Comparison of ENCODE assay signal across 8 cellular contexts in genomic region chr10:89250814-89251416, GRCh38. TPM values are rescaled to one million over a fixed set of nuclear protein-coding genes. Genes with fewer than 3 reads are reported as not detected.
DNase-seq lines count a peak whose midpoint lies in the region; ATAC-seq and TF ChIP-seq lines count a peak whose summit lies in the region.

No MANE protein-coding gene starts in this region.

- peak overlapping the region; percentile 87 for H2AFZ ChIP-seq in fibroblast of lung (ENCODE audit: low read length)

- no peak for TF ChIP-seq POLR2A in gastrocnemius medialis (IDR thresholded peaks at IDR 0.05)

- no peaks in the 10 kb centered on the region for H3K36me3 ChIP-seq in Panc1 (ENCODE audit: control insufficient read depth, insufficient read depth, low read length)
- H3K36me3 ChIP-seq in fibroblast of lung (ENCODE audit: control insufficient read depth, insufficient read depth, low read length): no peaks in the 10 kb centered on the region
- no peaks in the 10 kb centered on the region for H3K36me3 ChIP-seq in gastrocnemius medialis

- no peaks in the 10 kb centered on the region for H4K20me1 ChIP-seq in fibroblast of lung (ENCODE audit: control insufficient read depth, extremely low read depth, insufficient read depth, low read length)

- no TSS peak for BruUV-seq in Panc1 (replicated peaks; lab: Mats Ljungman, UMichigan)

- POLR2A ChIA-PET in activated CD4-positive, alpha-beta T cell treated with anti-CD3 and anti-CD28 coated beads, Interleukin-2, amount 10 ng/mL, durations not matched to agents 7 days and 5 days (lab: Charles Lee): no interaction called here
- POLR2A ChIA-PET in Panc1 (lab: Charles Lee): interaction anchor here (0.6 kb wide), 1 partner anchor 165 kb away, joined by 3 read pairs; no protein-coding TSS in a partner anchor

- intact Hi-C loops in Panc1 (cut with micrococcal nuclease; ENCODE audit: unreplicated experiment): no loop called here
- intact Hi-C loops in gastrocnemius medialis (cut with DNase I; ENCODE audit: low total_unique reads): loop anchor here (5.0 kb wide), 1 partner anchor 451 kb away; the partner anchor contains the start of gene KIF20B

- in situ Hi-C loops in Panc1 (cut with HindIII; ENCODE audit: low pct_unique_long_range_greater_than_20kb, low sequenced_read_pairs) (no loop called here), gastrocnemius medialis (cut with MboI; ENCODE audit: low sequenced_read_pairs in 4 of 4) (loop anchor here in 1 of 4 donors (10.0 kb wide), 1 partner anchor 304 kb away; no protein-coding TSS in a partner anchor)

- H3K4me3 ChIP-seq in Panc1 (ENCODE audit: low read depth in 2 of 2, low read length in 2 of 2) (peak overlapping the region; percentile 91 to 94), fibroblast of lung (replicated peaks in 1 of 4; ENCODE audit: control extremely low read depth in 1 of 4, insufficient read depth in 1 of 4, low read depth in 3 of 4, low read length in 4 of 4) (peak overlapping the region; percentile 91 to 99 (median 94)), gastrocnemius medialis (peak overlapping the region; percentile 78 to 93 (median 84))

- H3K4me3 Mint-ChIP-seq in activated CD4-positive, alpha-beta T cell treated with anti-CD3 and anti-CD28 coated beads, Interleukin-2, amount 10 ng/mL, durations not matched to agents 7 days and 5 days: peak overlapping the region; percentile 82

- H3K27ac Mint-ChIP-seq in activated CD4-positive, alpha-beta T cell treated with anti-CD3 and anti-CD28 coated beads, Interleukin-2, amount 10 ng/mL, durations not matched to agents 7 days and 5 days: peak overlapping the region; percentile 84

- H3K4me1 ChIP-seq in Panc1 (ENCODE audit: control insufficient read depth, insufficient read depth, low read length) (peaks cover 3% of the 10 kb centered on the region; the same call in 1 of the 2 replicates), fibroblast of lung (ENCODE audit: control insufficient read depth, extremely low read depth, insufficient read depth, low read length) (no peaks in the 10 kb centered on the region), gastrocnemius medialis (peaks cover 0 to 9% of the 10 kb centered on the region in 2 donors)

- CTCF ChIA-PET in activated CD4-positive, alpha-beta T cell treated with anti-CD3 and anti-CD28 coated beads, Interleukin-2, amount 10 ng/mL, durations not matched to agents 7 days and 5 days (lab: Charles Lee): interaction anchor here (0.6 to 1.4 kb wide), 7 partner anchors 9 to 354 kb away, joined by 3 to 7 read pairs (median 4); no protein-coding TSS in a partner anchor
- CTCF ChIA-PET in Panc1 (lab: Charles Lee): interaction anchor here (1.3 kb wide), 1 partner anchor 33 kb away, joined by 3 read pairs; no protein-coding TSS in a partner anchor

- H3K4me1 Mint-ChIP-seq in activated CD4-positive, alpha-beta T cell treated with anti-CD3 and anti-CD28 coated beads, Interleukin-2, amount 10 ng/mL, durations not matched to agents 7 days and 5 days: peaks cover 27% of the 10 kb centered on the region

- peak overlapping the region; percentile 86 for H3K4me2 ChIP-seq in fibroblast of lung (ENCODE audit: extremely low read depth, insufficient read depth, low read length)

- H3K36me3 Mint-ChIP-seq in activated CD4-positive, alpha-beta T cell treated with anti-CD3 and anti-CD28 coated beads, Interleukin-2, amount 10 ng/mL, durations not matched to agents 7 days and 5 days (ENCODE audit: low read depth): peaks cover 20% of the 10 kb centered on the region

- no peak for TF ChIP-seq CTCF in Panc1 (IDR thresholded peaks at IDR 0.05)
- no peak for TF ChIP-seq CTCF in fibroblast of lung (conservative IDR thresholded peaks at IDR 0.05 in 1 of 2, IDR thresholded peaks at IDR 0.05 in 1 of 2; ENCODE audit: low read depth in 1 of 2, low read length in 2 of 2)
- no peak for TF ChIP-seq CTCF in gastrocnemius medialis (IDR thresholded peaks at IDR 0.05 in 4 of 5, conservative IDR thresholded peaks at IDR 0.05 in 1 of 5)

- peaks cover 21% of the 10 kb centered on the region for H3K9me3 Mint-ChIP-seq in activated CD4-positive, alpha-beta T cell treated with anti-CD3 and anti-CD28 coated beads, Interleukin-2, amount 10 ng/mL, durations not matched to agents 7 days and 5 days

- H3K27ac ChIP-seq in Panc1 (ENCODE audit: low read length) (peak overlapping the region; percentile 75), fibroblast of lung (ENCODE audit: insufficient read depth, low read length) (peak overlapping the region; percentile 51), gastrocnemius medialis (peak overlapping the region; percentile 73 to 79 (median 77))

- H3K79me2 ChIP-seq in fibroblast of lung (ENCODE audit: control insufficient read depth, insufficient read depth, low read length): peaks cover 5% of the 10 kb centered on the region

- peaks cover 7% of the 10 kb centered on the region; the same call in 1 of the 2 replicates for H3K9me3 ChIP-seq in Panc1 (ENCODE audit: control insufficient read depth, insufficient read depth, low read depth, low read length)
- no peaks in the 10 kb centered on the region for H3K9me3 ChIP-seq in fibroblast of lung (ENCODE audit: control insufficient read depth, insufficient read depth, low read depth, low read length)
- no peaks in the 10 kb centered on the region for H3K9me3 ChIP-seq in gastrocnemius medialis

- H3K27me3 Mint-ChIP-seq in activated CD4-positive, alpha-beta T cell treated with anti-CD3 and anti-CD28 coated beads, Interleukin-2, amount 10 ng/mL, durations not matched to agents 7 days and 5 days: no peaks in the 10 kb centered on the region

- no peaks in the 10 kb centered on the region for H3K27me3 ChIP-seq in Panc1 (ENCODE audit: control insufficient read depth, insufficient read depth, low read length)
- no peaks in the 10 kb centered on the region for H3K27me3 ChIP-seq in fibroblast of lung (ENCODE audit: control insufficient read depth, insufficient read depth, low read length)
- no peaks in the 10 kb centered on the region for H3K27me3 ChIP-seq in gastrocnemius medialis

- ATAC-seq in Panc1 (no peak), gastrocnemius medialis (no peak), HG03039 (IDR thresholded peaks at IDR 0.05; ENCODE audit: unreplicated experiment) (no peak)

- DNase-seq in activated CD4-positive, alpha-beta T cell treated with anti-CD3 and anti-CD28 coated beads, Interleukin-2, amount 10 ng/mL, durations not matched to agents 7 days and 5 days: no peak
- no peak for DNase-seq in activated CD4-positive, alpha-beta T cell treated with anti-CD3 and anti-CD28 coated beads, Interleukin-2, amount 50 U/mL, for 4 hours
- DNase-seq in Panc1 (ENCODE audit: low read depth, low spot score): no peak
- DNase-seq in fibroblast of lung (ENCODE audit: low read depth in 2 of 2): no peak
- DNase-seq in gastrocnemius medialis: no peak
- DNase-seq in SW480 (ENCODE audit: low spot score): no peak
- DNase-seq in mesenteric fat pad (ENCODE audit: low spot score): no peak

- peak overlapping the region; percentile 64 for H3K9ac ChIP-seq in fibroblast of lung (ENCODE audit: insufficient read depth, low read length)

RNA-seq across cellular contexts. Expression of gene LIPA, which starts 0.7 kb away (rescaled TPM):
- 10 to 100 TPM; 32.6 to 34.3 TPM for total RNA-seq in activated CD4-positive, alpha-beta T cell treated with anti-CD3 and anti-CD28 coated beads, Interleukin-2, amount 10 ng/mL, durations not matched to agents 7 days and 5 days
- total RNA-seq in Panc1 (2021; ENCODE audit: unreplicated experiment) (172 TPM), fibroblast of lung (47.8 and 72.3 TPM in 2 replicates), gastrocnemius medialis (10 to 100 TPM in 2 of 4 donors, 1 to 10 TPM in 2; 7.7 to 11.4 (median 9.3) TPM), mesenteric fat pad (210 TPM)
- 69.3 TPM for polyA plus RNA-seq in Panc1 (2012; ENCODE audit: insufficient read length)
- 80.6 and 105 TPM in 2 replicates for polyA plus RNA-seq in fibroblast of lung
- polyA plus RNA-seq in fibroblast of lung (2012): 55.8 and 67.1 TPM in 2 replicates
- 16.8 and 23.1 TPM in 2 replicates for polyA minus RNA-seq in fibroblast of lung (ENCODE audit: low replicate concordance)

RNA-seq across cellular contexts. Expression of gene CH25H, which starts 43.8 kb away (rescaled TPM):
- total RNA-seq in activated CD4-positive, alpha-beta T cell treated with anti-CD3 and anti-CD28 coated beads, Interleukin-2, amount 10 ng/mL, durations not matched to agents 7 days and 5 days: not detected
- total RNA-seq in Panc1 (2021; ENCODE audit: unreplicated experiment) (0.10 TPM), fibroblast of lung (8.2 and 17.7 TPM in 2 replicates), gastrocnemius medialis (1 to 10 TPM in 1 of 4 donors, under 1 TPM in 1, not detected in 2; 0.85 to 1.1 TPM), mesenteric fat pad (4.8 TPM)
- not detected for polyA plus RNA-seq in Panc1 (2012; ENCODE audit: insufficient read length)
- 0.42 and 1.7 TPM in 2 replicates for polyA plus RNA-seq in fibroblast of lung
- 0.73 and 2.9 TPM in 2 replicates for polyA plus RNA-seq in fibroblast of lung (2012)
- 2.4 and 14.3 TPM in 2 replicates for polyA minus RNA-seq in fibroblast of lung (ENCODE audit: low replicate concordance)

RNA-seq across cellular contexts. Expression of gene IFIT2, which starts 50.9 kb away (rescaled TPM):
- 10 to 100 TPM in 1 of 2 experiments, 1 to 10 TPM in 1; 9.9 to 10.2 TPM for total RNA-seq in activated CD4-positive, alpha-beta T cell treated with anti-CD3 and anti-CD28 coated beads, Interleukin-2, amount 10 ng/mL, durations not matched to agents 7 days and 5 days
- total RNA-seq in Panc1 (2021; ENCODE audit: unreplicated experiment) (31.6 TPM), fibroblast of lung (11.6 and 21.6 TPM in 2 replicates), gastrocnemius medialis (1 to 10 TPM in 1 of 4 donors, under 1 TPM in 3; 0.41 to 2.1 (median 0.78) TPM), mesenteric fat pad (3.8 TPM)
- polyA plus RNA-seq in Panc1 (2012; ENCODE audit: insufficient read length): 6.9 TPM
- 5.4 and 12.1 TPM in 2 replicates for polyA plus RNA-seq in fibroblast of lung
- 4.4 and 11.1 TPM in 2 replicates for polyA plus RNA-seq in fibroblast of lung (2012)
- 0.93 and 1.6 TPM in 2 replicates for polyA minus RNA-seq in fibroblast of lung (ENCODE audit: low replicate concordance)
